Comparison of ENCODE assay signal across 8 cellular contexts in the genomic region with DNA sequence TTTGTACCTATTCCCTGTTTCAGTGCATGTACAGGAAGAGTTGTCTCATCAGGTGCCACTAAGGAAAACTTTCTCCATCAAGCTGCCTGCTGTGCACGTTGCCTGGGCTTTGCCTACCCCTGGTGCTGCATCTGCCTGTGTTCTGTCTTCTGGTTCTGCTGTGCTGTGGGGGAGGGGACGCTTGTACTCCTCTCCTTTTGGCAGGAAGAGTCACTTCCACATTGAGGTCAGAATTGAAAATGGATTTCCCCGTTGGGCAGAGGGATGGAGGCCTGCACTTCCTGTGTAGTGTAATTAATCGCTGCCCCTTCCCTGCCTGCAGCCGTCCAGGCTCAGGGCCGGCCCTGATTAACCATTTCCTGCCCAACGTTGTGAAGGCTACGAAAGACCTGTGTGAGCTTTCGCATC.
DNase-seq lines count a peak whose midpoint lies in the region; ATAC-seq and TF ChIP-seq lines count a peak whose summit lies in the region.

No MANE protein-coding gene starts in this region.

- H3K79me2 ChIP-seq in fibroblast of lung (ENCODE audit: control insufficient read depth, insufficient read depth, low read length): no peaks in the 10 kb centered on the region

- no peak for TF ChIP-seq POLR2A in Peyer's patch (IDR thresholded peaks at IDR 0.05)
- no peak for TF ChIP-seq POLR2A in breast epithelium (IDR thresholded peaks at IDR 0.05)

- peak; percentile 38 for ATAC-seq in GM21723 (IDR thresholded peaks at IDR 0.05; ENCODE audit: unreplicated experiment)

- no peaks in the 10 kb centered on the region for H3K36me3 ChIP-seq in Peyer's patch
- no peaks in the 10 kb centered on the region for H3K36me3 ChIP-seq in fibroblast of lung (ENCODE audit: control insufficient read depth, insufficient read depth, low read length)
- no peaks in the 10 kb centered on the region for H3K36me3 ChIP-seq in breast epithelium

- H3K27ac ChIP-seq in Peyer's patch (peak overlapping the region in 1 of 4 donors; percentile 31), fibroblast of lung (ENCODE audit: insufficient read depth, low read length) (no peak overlapping the region), breast epithelium (no peak overlapping the region)

- DNase-seq in EH (ENCODE audit: low read depth) (peak; percentile 56), Peyer's patch (peak in 2 of 3 donors; percentile 83 to 85), fibroblast of lung (ENCODE audit: low read depth in 2 of 2) (peak; percentile 44 to 54), pons (ENCODE audit: low spot score) (peak; percentile 73), NCI-H2107 treated with DMSO at 0.1 percent for 48 hours (lab: John Stamatoyannopoulos, UW; ENCODE audit: unreplicated experiment) (no peak), breast epithelium (ENCODE audit: low spot score in 2 of 2) (no peak), activated gamma-delta T cell treated with Interleukin-2 at 50 U/mL for 16 hours (no peak)

- H3K9me3 ChIP-seq in Peyer's patch (no peaks in the 10 kb centered on the region), fibroblast of lung (ENCODE audit: control insufficient read depth, insufficient read depth, low read depth, low read length) (no peaks in the 10 kb centered on the region), breast epithelium (no peaks in the 10 kb centered on the region)

- no peak overlapping the region for H3K4me3 ChIP-seq in Peyer's patch
- no peak overlapping the region for H3K4me3 ChIP-seq in fibroblast of lung (replicated peaks in 1 of 4; ENCODE audit: control extremely low read depth in 1 of 4, insufficient read depth in 1 of 4, low read depth in 3 of 4, low read length in 4 of 4)
- no peak overlapping the region for H3K4me3 ChIP-seq in breast epithelium

- peaks cover 0 to 16% (median 8%) of the 10 kb centered on the region in 4 donors for H3K4me1 ChIP-seq in Peyer's patch
- peaks cover 16% of the 10 kb centered on the region for H3K4me1 ChIP-seq in fibroblast of lung (ENCODE audit: control insufficient read depth, extremely low read depth, insufficient read depth, low read length)
- peaks cover 0 to 3% of the 10 kb centered on the region in 2 donors for H3K4me1 ChIP-seq in breast epithelium

- H3K27me3 ChIP-seq in Peyer's patch: no peaks in the 10 kb centered on the region
- no peaks in the 10 kb centered on the region for H3K27me3 ChIP-seq in fibroblast of lung (ENCODE audit: control insufficient read depth, insufficient read depth, low read length)
- H3K27me3 ChIP-seq in breast epithelium: no peaks in the 10 kb centered on the region

- H3K9ac ChIP-seq in fibroblast of lung (ENCODE audit: insufficient read depth, low read length): no peak overlapping the region

- no peaks in the 10 kb centered on the region for H4K20me1 ChIP-seq in fibroblast of lung (ENCODE audit: control insufficient read depth, extremely low read depth, insufficient read depth, low read length)

- intact Hi-C loops in breast epithelium (cut with DNase I; ENCODE audit: low total_unique reads): no loop called here

- peak overlapping the region; percentile 45 for H2AFZ ChIP-seq in fibroblast of lung (ENCODE audit: low read length)

- TF ChIP-seq CTCF in Peyer's patch (IDR thresholded peaks at IDR 0.05) (no peak), fibroblast of lung (conservative IDR thresholded peaks at IDR 0.05 in 1 of 2, IDR thresholded peaks at IDR 0.05 in 1 of 2; ENCODE audit: low read depth in 1 of 2, low read length in 2 of 2) (no peak), breast epithelium (IDR thresholded peaks at IDR 0.05) (no peak)

- no peak overlapping the region for H3K4me2 ChIP-seq in fibroblast of lung (ENCODE audit: extremely low read depth, insufficient read depth, low read length)

Comparison
In these comparisons a context has a peak if more than half of its experiments do, and no peak if none do; other contexts are left out.
1. DNase-seq: peak in EH (single experiment), Peyer's patch (2 of 3), fibroblast of lung (2 of 2) and pons (single experiment); none in NCI-H2107 treated with DMSO at 0.1 percent for 48 hours (single experiment), breast epithelium (0 of 2) and activated gamma-delta T cell treated with Interleukin-2 at 50 U/mL for 16 hours (single experiment).